3 cellular contexts compared by ENCODE assay signal in the genomic region with DNA sequence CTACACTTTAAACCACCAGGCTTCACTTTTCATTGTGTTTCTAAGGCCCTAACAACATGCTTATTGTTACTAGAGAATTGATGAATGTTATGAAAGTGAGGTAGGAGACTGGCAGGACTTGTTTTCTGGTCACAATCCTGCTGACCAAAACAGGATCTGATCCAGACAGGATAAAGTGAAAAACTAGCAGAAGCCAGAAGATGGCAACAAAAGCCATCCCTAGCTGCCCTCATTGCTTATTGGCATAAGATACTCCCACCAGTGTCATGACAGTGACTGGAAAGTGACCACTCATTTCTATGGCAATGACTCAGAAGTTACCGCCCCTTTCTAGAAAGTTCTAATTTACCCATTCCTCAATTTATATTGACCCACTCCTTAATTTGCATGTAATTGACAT.
A peak's percentile ranks its signal among the peaks of the same experiment; 100 is the strongest.
TF ChIP-seq lines count a peak whose summit lies in the region.

No MANE protein-coding gene starts in this region.

TF ChIP-seq in HCT116, 20 proteins besides CTCF, POLR2A, EP300 and RAD21:
- TF ChIP-seq ELF1 (IDR thresholded peaks at IDR 0.05; ENCODE audit: borderline replicate concordance, low read depth) = no peak
- no peak for TF ChIP-seq ZBTB33 (IDR thresholded peaks at IDR 0.05; ENCODE audit: extremely low read depth, insufficient replicate concordance, low read length)
- no peak for TF ChIP-seq EZH2phosphoT487 (IDR thresholded peaks at IDR 0.05; ENCODE audit: borderline replicate concordance)
- TF ChIP-seq POLR2AphosphoS5 (IDR thresholded peaks at IDR 0.05; ENCODE audit: low read depth, low read length) = no peak
- TF ChIP-seq EGR1 (IDR thresholded peaks at IDR 0.05; ENCODE audit: low read depth) = no peak
- TF ChIP-seq, protein P1, sequence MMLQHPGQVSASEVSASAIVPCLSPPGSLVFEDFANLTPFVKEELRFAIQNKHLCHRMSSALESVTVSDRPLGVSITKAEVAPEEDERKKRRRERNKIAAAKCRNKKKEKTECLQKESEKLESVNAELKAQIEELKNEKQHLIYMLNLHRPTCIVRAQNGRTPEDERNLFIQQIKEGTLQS (IDR thresholded peaks at IDR 0.05) = no peak
- no peak for TF ChIP-seq ZFX (IDR thresholded peaks at IDR 0.05)
- no peak for TF ChIP-seq EZH2 (IDR thresholded peaks at IDR 0.05)
- no peak for TF ChIP-seq FOSL1 (IDR thresholded peaks at IDR 0.05; ENCODE audit: low read depth)
- no peak for TF ChIP-seq SP1 (IDR thresholded peaks at IDR 0.05; ENCODE audit: low read depth)
- no peak for TF ChIP-seq YY1 (IDR thresholded peaks at IDR 0.05; ENCODE audit: extremely low read depth, insufficient replicate concordance, low read depth, low read length)
- no peak for TF ChIP-seq TCF7L2 (IDR thresholded peaks at IDR 0.05; ENCODE audit: borderline replicate concordance, extremely low read depth, insufficient read depth, insufficient read length)
- no peak for TF ChIP-seq MAX (IDR thresholded peaks at IDR 0.05)
- TF ChIP-seq CEBPB (IDR thresholded peaks at IDR 0.05; ENCODE audit: low read depth) = no peak
- no peak for TF ChIP-seq SRF (IDR thresholded peaks at IDR 0.05; ENCODE audit: low read depth)
- no peak for TF ChIP-seq SIN3A (IDR thresholded peaks at IDR 0.05; ENCODE audit: low read depth)

TF ChIP-seq in WTC11, 78 proteins besides CTCF, POLR2A, EP300 and RAD21:
- TF ChIP-seq, protein P2, sequence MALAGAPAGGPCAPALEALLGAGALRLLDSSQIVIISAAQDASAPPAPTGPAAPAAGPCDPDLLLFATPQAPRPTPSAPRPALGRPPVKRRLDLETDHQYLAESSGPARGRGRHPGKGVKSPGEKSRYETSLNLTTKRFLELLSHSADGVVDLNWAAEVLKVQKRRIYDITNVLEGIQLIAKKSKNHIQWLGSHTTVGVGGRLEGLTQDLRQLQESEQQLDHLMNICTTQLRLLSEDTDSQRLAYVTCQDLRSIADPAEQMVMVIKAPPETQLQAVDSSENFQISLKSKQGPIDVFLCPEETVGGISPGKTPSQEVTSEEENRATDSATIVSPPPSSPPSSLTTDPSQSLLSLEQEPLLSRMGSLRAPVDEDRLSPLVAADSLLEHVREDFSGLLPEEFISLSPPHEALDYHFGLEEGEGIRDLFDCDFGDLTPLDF (CRISPR knock-in tag; IDR thresholded peaks at IDR 0.05) = no peak
- TF ChIP-seq HMGXB4 (CRISPR knock-in tag; IDR thresholded peaks at IDR 0.05) = no peak
- TF ChIP-seq, protein P3, sequence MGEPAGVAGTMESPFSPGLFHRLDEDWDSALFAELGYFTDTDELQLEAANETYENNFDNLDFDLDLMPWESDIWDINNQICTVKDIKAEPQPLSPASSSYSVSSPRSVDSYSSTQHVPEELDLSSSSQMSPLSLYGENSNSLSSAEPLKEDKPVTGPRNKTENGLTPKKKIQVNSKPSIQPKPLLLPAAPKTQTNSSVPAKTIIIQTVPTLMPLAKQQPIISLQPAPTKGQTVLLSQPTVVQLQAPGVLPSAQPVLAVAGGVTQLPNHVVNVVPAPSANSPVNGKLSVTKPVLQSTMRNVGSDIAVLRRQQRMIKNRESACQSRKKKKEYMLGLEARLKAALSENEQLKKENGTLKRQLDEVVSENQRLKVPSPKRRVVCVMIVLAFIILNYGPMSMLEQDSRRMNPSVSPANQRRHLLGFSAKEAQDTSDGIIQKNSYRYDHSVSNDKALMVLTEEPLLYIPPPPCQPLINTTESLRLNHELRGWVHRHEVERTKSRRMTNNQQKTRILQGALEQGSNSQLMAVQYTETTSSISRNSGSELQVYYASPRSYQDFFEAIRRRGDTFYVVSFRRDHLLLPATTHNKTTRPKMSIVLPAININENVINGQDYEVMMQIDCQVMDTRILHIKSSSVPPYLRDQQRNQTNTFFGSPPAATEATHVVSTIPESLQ (CRISPR knock-in tag; IDR thresholded peaks at IDR 0.05) = no peak
- no peak for TF ChIP-seq SP1 (CRISPR knock-in tag; conservative IDR thresholded peaks at IDR 0.05)
- TF ChIP-seq KAT7 (CRISPR knock-in tag; IDR thresholded peaks at IDR 0.05; ENCODE audit: borderline replicate concordance) = no peak
- TF ChIP-seq JAZF1 (CRISPR knock-in tag; IDR thresholded peaks at IDR 0.05) = no peak
- TF ChIP-seq TEAD4 (CRISPR knock-in tag; IDR thresholded peaks at IDR 0.05) = no peak

TF ChIP-seq in HepG2, 621 proteins besides CTCF, POLR2A, EP300 and RAD21:
- TF ChIP-seq STAG1 (CRISPR knock-in tag; IDR thresholded peaks at IDR 0.05) (peak; percentile 52), ZNF501 (CRISPR knock-in tag; IDR thresholded peaks at IDR 0.05) (no peak), ZNF3 (CRISPR knock-in tag; IDR thresholded peaks at IDR 0.05) (no peak), SMC3 (IDR thresholded peaks at IDR 0.05; ENCODE audit: low read length) (peak; percentile 14; the same call in 1 of the 2 replicates), SP1 (IDR thresholded peaks at IDR 0.05) (no peak), SP1 (CRISPR knock-in tag; IDR thresholded peaks at IDR 0.05) (no peak)
- TF ChIP-seq, protein P4, sequence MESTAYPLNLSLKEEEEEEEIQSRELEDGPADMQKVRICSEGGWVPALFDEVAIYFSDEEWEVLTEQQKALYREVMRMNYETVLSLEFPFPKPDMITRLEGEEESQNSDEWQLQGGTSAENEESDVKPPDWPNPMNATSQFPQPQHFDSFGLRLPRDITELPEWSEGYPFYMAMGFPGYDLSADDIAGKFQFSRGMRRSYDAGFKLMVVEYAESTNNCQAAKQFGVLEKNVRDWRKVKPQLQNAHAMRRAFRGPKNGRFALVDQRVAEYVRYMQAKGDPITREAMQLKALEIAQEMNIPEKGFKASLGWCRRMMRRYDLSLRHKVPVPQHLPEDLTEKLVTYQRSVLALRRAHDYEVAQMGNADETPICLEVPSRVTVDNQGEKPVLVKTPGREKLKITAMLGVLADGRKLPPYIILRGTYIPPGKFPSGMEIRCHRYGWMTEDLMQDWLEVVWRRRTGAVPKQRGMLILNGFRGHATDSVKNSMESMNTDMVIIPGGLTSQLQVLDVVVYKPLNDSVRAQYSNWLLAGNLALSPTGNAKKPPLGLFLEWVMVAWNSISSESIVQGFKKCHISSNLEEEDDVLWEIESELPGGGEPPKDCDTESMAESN (CRISPR knock-in tag; conservative IDR thresholded peaks at IDR 0.05) = no peak
